9 cellular contexts compared by ENCODE assay signal in the genomic region with DNA sequence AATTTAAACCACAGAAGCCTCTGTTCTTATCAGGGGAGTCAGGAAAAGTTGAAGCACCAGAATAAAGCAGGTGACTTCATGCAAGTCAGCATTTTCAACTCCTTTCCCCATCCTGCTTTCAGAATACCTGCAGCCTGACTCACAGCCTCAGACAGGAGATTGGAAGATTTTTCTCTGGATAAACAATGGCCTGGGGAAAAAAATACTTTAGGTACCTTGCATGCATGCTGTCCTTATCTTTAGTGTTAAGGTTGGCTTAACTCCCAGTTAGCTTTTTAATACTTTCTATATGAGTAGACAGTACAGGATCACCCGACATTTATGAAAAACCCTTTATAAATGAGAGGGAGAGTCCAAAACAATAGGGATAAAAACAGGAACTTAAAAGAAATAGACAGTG. TPM values are rescaled to one million over a fixed set of nuclear protein-coding genes. Genes with fewer than 3 reads are reported as not detected.
DNase-seq lines count a peak whose midpoint lies in the region; ATAC-seq, FAIRE-seq and TF ChIP-seq lines count a peak whose summit lies in the region.
"Had no signal": no experiment of that assay in that cellular context is flagged by ENCODE, and none has a peak within 500 bp of the region (broad histone marks: within the 10 kb centered on the region; RNA-seq: fewer than 3 reads in every experiment).

No MANE protein-coding gene starts in this region.

- H3K9me3 Mint-ChIP-seq in naive thymus-derived CD8-positive, alpha-beta T cell: peaks cover 0 to 3% (median 0%) of the 10 kb centered on the region in 9 donors

- 0% methylated on average over 1 of the region's 1 CpG for WGBS in A549 (ENCODE audit: missing lambda C conversion rate)

- H3K27me3 ChIP-seq in brain microvascular endothelial cell (replicated peaks) (no peaks in the 10 kb centered on the region), left lung (no peaks in the 10 kb centered on the region)

- CTCF ChIA-PET in A549 (lab: Yijun Ruan, JAX): no interaction called here

- in situ Hi-C loops in brain microvascular endothelial cell (cut with HindIII; ENCODE audit: low pct_ligation_motif_present, low sequenced_read_pairs): no loop called here

- peaks cover 8 to 38% (median 22%) of the 10 kb centered on the region in 3 donors for H3K36me3 Mint-ChIP-seq in naive thymus-derived CD8-positive, alpha-beta T cell

- no peaks in the 10 kb centered on the region for H3K27me3 Mint-ChIP-seq in naive thymus-derived CD8-positive, alpha-beta T cell

- peak overlapping the region; percentile 69 to 86 for H3K27ac ChIP-seq in A549
- H3K27ac ChIP-seq in brain microvascular endothelial cell: peak overlapping the region; percentile 65
- peak overlapping the region; percentile 48 to 74 for H3K27ac ChIP-seq in left lung

- H3K4me1 ChIP-seq in A549 (peaks cover 40% of the 10 kb centered on the region), left lung (peaks cover 2 to 19% of the 10 kb centered on the region in 2 donors)

- ATAC-seq in A549 (peak; percentile 82 to 84), left lung (peak; percentile 88)
- no peak for ATAC-seq in naive thymus-derived CD8-positive, alpha-beta T cell

- no peak for TF ChIP-seq EP300 in A549 (IDR thresholded peaks at IDR 0.05)

- H3K27ac Mint-ChIP-seq in naive thymus-derived CD8-positive, alpha-beta T cell: peak overlapping the region in 2 of 10 donors; percentile 10 to 44

- POLR2A ChIA-PET in A549 (lab: Yijun Ruan, JAX): interaction anchor here (1.0 kb wide), 1 partner anchor 81 kb away, joined by 3 read pairs; a partner anchor contains a TSS
- POLR2A ChIA-PET in naive thymus-derived CD8-positive, alpha-beta T cell (lab: Charles Lee): no interaction called here

- peak overlapping the region; percentile 89 for H3K4me2 ChIP-seq in A549

- DNase-seq in A549 (ENCODE audit: low read depth in 1 of 2, low spot score in 1 of 2): peak; percentile 60 to 69
- peak; percentile 71 for DNase-seq in HS-27A (ENCODE audit: low read depth)
- peak; percentile 93 for DNase-seq in brain microvascular endothelial cell
- no peak for DNase-seq in left lung
- DNase-seq in posterior cingulate gyrus: no peak
- no peak for DNase-seq in activated CD4-positive, alpha-beta T cell treated with anti-CD3 and anti-CD28 coated beads, Interleukin-2, amount 50 U/mL, for 4 hours
- DNase-seq in naive thymus-derived CD8-positive, alpha-beta T cell: no peak
- DNase-seq in DMS 273 (lab: John Stamatoyannopoulos, UW; ENCODE audit: unreplicated experiment): no peak
- DNase-seq: COR-L47 had no signal

- H3K4me3 Mint-ChIP-seq in naive thymus-derived CD8-positive, alpha-beta T cell: no peak overlapping the region

- peaks cover 19 to 38% (median 24%) of the 10 kb centered on the region in 4 donors for H3K4me1 Mint-ChIP-seq in naive thymus-derived CD8-positive, alpha-beta T cell

- no peak for TF ChIP-seq RAD21 in A549 (conservative IDR thresholded peaks at IDR 0.05 in 1 of 2, IDR thresholded peaks at IDR 0.05 in 1 of 2)

- no peak for TF ChIP-seq POLR2A in A549 (IDR thresholded peaks at IDR 0.05; ENCODE audit: low read length)

- H3K9me3 ChIP-seq in A549: peaks cover 9% of the 10 kb centered on the region; the same call in 1 of the 3 replicates
- no peaks in the 10 kb centered on the region for H3K9me3 ChIP-seq in left lung

- H3K4me3 ChIP-seq in A549 (no peak overlapping the region), brain microvascular endothelial cell (ENCODE audit: low read depth, low read length) (no peak overlapping the region), left lung (no peak overlapping the region)

- H3K36me3 ChIP-seq in brain microvascular endothelial cell (replicated peaks) (peaks cover 4% of the 10 kb centered on the region), left lung (peaks cover 0 to 12% of the 10 kb centered on the region in 2 donors)

- TF ChIP-seq CTCF in A549 (IDR thresholded peaks at IDR 0.05) (no peak), brain microvascular endothelial cell (IDR thresholded peaks at IDR 0.05; ENCODE audit: low read depth, low read length, missing control alignments) (no peak), left lung (IDR thresholded peaks at IDR 0.05) (no peak)

- intact Hi-C loops in left lung (cut with DNase I) (no loop called here), posterior cingulate gyrus (cut with DNase I) (no loop called here)

- FAIRE-seq in A549 (lab: Jason Lieb, UNC): no peak

TF ChIP-seq in A549, 52 proteins besides CTCF, POLR2A, EP300 and RAD21 (continues in another document):
- peak; percentile 70; the same call in 1 of the 2 replicates for TF ChIP-seq GATA3 (IDR thresholded peaks at IDR 0.05; ENCODE audit: borderline replicate concordance)
- TF ChIP-seq, protein P1, sequence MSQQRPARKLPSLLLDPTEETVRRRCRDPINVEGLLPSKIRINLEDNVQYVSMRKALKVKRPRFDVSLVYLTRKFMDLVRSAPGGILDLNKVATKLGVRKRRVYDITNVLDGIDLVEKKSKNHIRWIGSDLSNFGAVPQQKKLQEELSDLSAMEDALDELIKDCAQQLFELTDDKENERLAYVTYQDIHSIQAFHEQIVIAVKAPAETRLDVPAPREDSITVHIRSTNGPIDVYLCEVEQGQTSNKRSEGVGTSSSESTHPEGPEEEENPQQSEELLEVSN (IDR thresholded peaks at IDR 0.05; ENCODE audit: borderline replicate concordance, low read depth): no peak
- TF ChIP-seq HOXB13 (CRISPR knock-in tag; IDR thresholded peaks at IDR 0.05; ENCODE audit: low read depth): no peak
- no peak for TF ChIP-seq NFE2L2 (conservative IDR thresholded peaks at IDR 0.05; ENCODE audit: low read length)
- no peak for TF ChIP-seq HDAC2 (IDR thresholded peaks at IDR 0.05)
- TF ChIP-seq FOSB (CRISPR knock-in tag; IDR thresholded peaks at IDR 0.05): no peak
- TF ChIP-seq, protein P2, sequence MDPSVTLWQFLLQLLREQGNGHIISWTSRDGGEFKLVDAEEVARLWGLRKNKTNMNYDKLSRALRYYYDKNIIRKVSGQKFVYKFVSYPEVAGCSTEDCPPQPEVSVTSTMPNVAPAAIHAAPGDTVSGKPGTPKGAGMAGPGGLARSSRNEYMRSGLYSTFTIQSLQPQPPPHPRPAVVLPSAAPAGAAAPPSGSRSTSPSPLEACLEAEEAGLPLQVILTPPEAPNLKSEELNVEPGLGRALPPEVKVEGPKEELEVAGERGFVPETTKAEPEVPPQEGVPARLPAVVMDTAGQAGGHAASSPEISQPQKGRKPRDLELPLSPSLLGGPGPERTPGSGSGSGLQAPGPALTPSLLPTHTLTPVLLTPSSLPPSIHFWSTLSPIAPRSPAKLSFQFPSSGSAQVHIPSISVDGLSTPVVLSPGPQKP (IDR thresholded peaks at IDR 0.05; ENCODE audit: low read depth, low read length): no peak
- TF ChIP-seq RFX5 (IDR thresholded peaks at IDR 0.05): no peak
- no peak for TF ChIP-seq HEYL (CRISPR knock-in tag; IDR thresholded peaks at IDR 0.05)
- TF ChIP-seq PHF8 (IDR thresholded peaks at IDR 0.05; ENCODE audit: borderline replicate concordance, low read depth): no peak
- TF ChIP-seq, protein P3, sequence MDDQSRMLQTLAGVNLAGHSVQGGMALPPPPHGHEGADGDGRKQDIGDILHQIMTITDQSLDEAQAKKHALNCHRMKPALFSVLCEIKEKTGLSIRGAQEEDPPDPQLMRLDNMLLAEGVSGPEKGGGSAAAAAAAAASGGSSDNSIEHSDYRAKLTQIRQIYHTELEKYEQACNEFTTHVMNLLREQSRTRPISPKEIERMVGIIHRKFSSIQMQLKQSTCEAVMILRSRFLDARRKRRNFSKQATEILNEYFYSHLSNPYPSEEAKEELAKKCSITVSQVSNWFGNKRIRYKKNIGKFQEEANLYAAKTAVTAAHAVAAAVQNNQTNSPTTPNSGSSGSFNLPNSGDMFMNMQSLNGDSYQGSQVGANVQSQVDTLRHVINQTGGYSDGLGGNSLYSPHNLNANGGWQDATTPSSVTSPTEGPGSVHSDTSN (IDR thresholded peaks at IDR 0.05): no peak
- no peak for TF ChIP-seq HOXB5 (CRISPR knock-in tag; IDR thresholded peaks at IDR 0.05)
- TF ChIP-seq, protein P4, sequence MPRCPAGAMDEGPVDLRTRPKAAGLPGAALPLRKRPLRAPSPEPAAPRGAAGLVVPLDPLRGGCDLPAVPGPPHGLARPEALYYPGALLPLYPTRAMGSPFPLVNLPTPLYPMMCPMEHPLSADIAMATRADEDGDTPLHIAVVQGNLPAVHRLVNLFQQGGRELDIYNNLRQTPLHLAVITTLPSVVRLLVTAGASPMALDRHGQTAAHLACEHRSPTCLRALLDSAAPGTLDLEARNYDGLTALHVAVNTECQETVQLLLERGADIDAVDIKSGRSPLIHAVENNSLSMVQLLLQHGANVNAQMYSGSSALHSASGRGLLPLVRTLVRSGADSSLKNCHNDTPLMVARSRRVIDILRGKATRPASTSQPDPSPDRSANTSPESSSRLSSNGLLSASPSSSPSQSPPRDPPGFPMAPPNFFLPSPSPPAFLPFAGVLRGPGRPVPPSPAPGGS (IDR thresholded peaks at IDR 0.05): no peak
- TF ChIP-seq BHLHE40 (IDR thresholded peaks at IDR 0.05; ENCODE audit: low read depth, low read length): no peak
- no peak for TF ChIP-seq ZSCAN20 (CRISPR knock-in tag; IDR thresholded peaks at IDR 0.05)
- TF ChIP-seq EHMT2 (IDR thresholded peaks at IDR 0.05; ENCODE audit: low read depth): no peak
- TF ChIP-seq CBX2 (IDR thresholded peaks at IDR 0.05; ENCODE audit: borderline replicate concordance, low read depth): no peak
- no peak for TF ChIP-seq RCOR1 (IDR thresholded peaks at IDR 0.05; ENCODE audit: low read depth, low read length)
- TF ChIP-seq KDM5A (IDR thresholded peaks at IDR 0.05): no peak
- TF ChIP-seq, protein P5, sequence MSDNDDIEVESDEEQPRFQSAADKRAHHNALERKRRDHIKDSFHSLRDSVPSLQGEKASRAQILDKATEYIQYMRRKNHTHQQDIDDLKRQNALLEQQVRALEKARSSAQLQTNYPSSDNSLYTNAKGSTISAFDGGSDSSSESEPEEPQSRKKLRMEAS (IDR thresholded peaks at IDR 0.05): 0 out of 2 replicates have a peak, but pooled peaks have one; percentile 26
- no peak for TF ChIP-seq ZFP36 (IDR thresholded peaks at IDR 0.05; ENCODE audit: borderline replicate concordance, partially characterized antibody)
- no peak for TF ChIP-seq KDM1A (IDR thresholded peaks at IDR 0.05; ENCODE audit: low read depth)

RNA-seq across cellular contexts. Expression of a gene that starts 53.6 kb away (rescaled TPM):
- polyA plus RNA-seq in A549 (2011; rRNA removed) (49.8 and 61.8 TPM in 2 replicates), A549 (2017; fragmentation: RNase III; extraction: RNeasy Plus Mini Kit Qiagen cat#74134 plus additional on column Dnase treatment) (33.0 to 35.3 TPM (median 34.4 TPM) in 3 replicates)
- polyA plus RNA-seq in A549 (2012; cell fraction: cytosol; rRNA removed): 18.0 and 20.2 TPM in 2 replicates
- 5.5 and 6.0 TPM in 2 replicates for polyA plus RNA-seq in A549 (2012; cell fraction: nucleus; rRNA removed)
- polyA minus RNA-seq in A549 (2011; rRNA and poly(A)+ RNA removed): 69.4 and 88.2 TPM in 2 replicates
- total RNA-seq in left lung: 10 to 100 TPM; 71.6 to 87.1 TPM
- total RNA-seq in naive thymus-derived CD8-positive, alpha-beta T cell: 10 to 100 TPM; 76.6 to 81.0 TPM
- 10 to 100 TPM; 28.4 to 30.3 (median 30.1) TPM for polyA plus RNA-seq in naive thymus-derived CD8-positive, alpha-beta T cell

Comparison
In these comparisons a context has a peak if more than half of its experiments do, and no peak if none do; other contexts are left out.
1. ATAC-seq: peak in A549 (2 of 2) and left lung (single experiment); none in naive thymus-derived CD8-positive, alpha-beta T cell (0 of 2).
2. DNase-seq: peak in A549 (2 of 2), HS-27A (single experiment) and brain microvascular endothelial cell (single experiment); none in left lung (0 of 2), posterior cingulate gyrus (0 of 10), activated CD4-positive, alpha-beta T cell treated with anti-CD3 and anti-CD28 coated beads, Interleukin-2, amount 50 U/mL, for 4 hours (0 of 2), naive thymus-derived CD8-positive, alpha-beta T cell (0 of 10) and DMS 273 (single experiment).
3. Peak in every context shown above with its lines, with median percentiles within 50 percentile points of each other: H3K27ac ChIP-seq.